1 cellular context compared by ENCODE assay signal in genomic region chr22:39528681-39529486, GRCh38.
A peak's percentile ranks its signal among the peaks of the same experiment; 100 is the strongest.
TF ChIP-seq lines count a peak whose summit lies in the region.

No MANE protein-coding gene starts in this region.

TF ChIP-seq in HEK293, 187 proteins besides CTCF, POLR2A, EP300 and RAD21 (continued from another document and continues in another):
- TF ChIP-seq PRDM10 (tag by site-specific recombination; IDR thresholded peaks at IDR 0.05) (peak; percentile 71), ZBTB44 (tag by site-specific recombination; IDR thresholded peaks at IDR 0.05) (peak; percentile 70; the same call in 1 of the 2 replicates), ZNF514 (tag by site-specific recombination; IDR thresholded peaks at IDR 0.05) (no peak), ZNF837 (tag by site-specific recombination; IDR thresholded peaks at IDR 0.05) (no peak), ZNF670 (tag by site-specific recombination; IDR thresholded peaks at IDR 0.05; ENCODE audit: low read depth) (no peak), PRDM1 (tag by site-specific recombination; IDR thresholded peaks at IDR 0.05) (no peak), ZNF701 (tag by site-specific recombination; IDR thresholded peaks at IDR 0.05) (0 out of 2 replicates have a peak, but pooled peaks have one; percentile 12), ZBTB6 (tag by site-specific recombination; IDR thresholded peaks at IDR 0.05) (peak; percentile 82), ZNF398 (tag by site-specific recombination; IDR thresholded peaks at IDR 0.05) (peak; percentile 22; the same call in 1 of the 2 replicates), GLIS2 (tag by site-specific recombination; IDR thresholded peaks at IDR 0.05) (peak; percentile 23; the same call in 1 of the 2 replicates), ZNF274 (IDR thresholded peaks at IDR 0.05; ENCODE audit: low read length) (no peak), ZNF274 (tag by site-specific recombination; IDR thresholded peaks at IDR 0.05; ENCODE audit: borderline replicate concordance) (no peak), ZBTB26 (tag by site-specific recombination; optimal IDR thresholded peaks at IDR 0.05) (peak; percentile 39), SP2 (tag by site-specific recombination; IDR thresholded peaks at IDR 0.05) (peak; percentile 46; the same call in 1 of the 2 replicates), ZNF341 (tag by site-specific recombination; IDR thresholded peaks at IDR 0.05; ENCODE audit: low read depth) (0 out of 2 replicates have a peak, but pooled peaks have one; percentile 35), ZNF121 (tag by site-specific recombination; IDR thresholded peaks at IDR 0.05) (peak; percentile 39; the same call in 1 of the 2 replicates), ZNF19 (tag by site-specific recombination; IDR thresholded peaks at IDR 0.05; ENCODE audit: low read depth) (no peak), ZBTB17 (tag by site-specific recombination; IDR thresholded peaks at IDR 0.05) (peak; percentile 93), ZSCAN18 (tag by site-specific recombination; IDR thresholded peaks at IDR 0.05) (peak; percentile 94), ZIC2 (tag by site-specific recombination; IDR thresholded peaks at IDR 0.05) (peak; percentile 83), ZNF211 (tag by site-specific recombination; IDR thresholded peaks at IDR 0.05; ENCODE audit: low read depth) (no peak)
- TF ChIP-seq, protein P1, sequence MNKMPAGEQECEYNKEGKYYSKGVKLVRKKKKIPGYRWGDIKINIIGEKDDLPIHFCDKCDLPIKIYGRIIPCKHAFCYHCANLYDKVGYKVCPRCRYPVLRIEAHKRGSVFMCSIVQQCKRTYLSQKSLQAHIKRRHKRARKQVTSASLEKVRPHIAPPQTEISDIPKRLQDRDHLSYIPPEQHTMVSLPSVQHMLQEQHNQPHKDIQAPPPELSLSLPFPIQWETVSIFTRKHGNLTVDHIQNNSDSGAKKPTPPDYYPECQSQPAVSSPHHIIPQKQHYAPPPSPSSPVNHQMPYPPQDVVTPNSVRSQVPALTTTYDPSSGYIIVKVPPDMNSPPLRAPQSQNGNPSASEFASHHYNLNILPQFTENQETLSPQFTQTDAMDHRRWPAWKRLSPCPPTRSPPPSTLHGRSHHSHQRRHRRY (tag by site-specific recombination; IDR thresholded peaks at IDR 0.05): no peak
- TF ChIP-seq, protein P2, sequence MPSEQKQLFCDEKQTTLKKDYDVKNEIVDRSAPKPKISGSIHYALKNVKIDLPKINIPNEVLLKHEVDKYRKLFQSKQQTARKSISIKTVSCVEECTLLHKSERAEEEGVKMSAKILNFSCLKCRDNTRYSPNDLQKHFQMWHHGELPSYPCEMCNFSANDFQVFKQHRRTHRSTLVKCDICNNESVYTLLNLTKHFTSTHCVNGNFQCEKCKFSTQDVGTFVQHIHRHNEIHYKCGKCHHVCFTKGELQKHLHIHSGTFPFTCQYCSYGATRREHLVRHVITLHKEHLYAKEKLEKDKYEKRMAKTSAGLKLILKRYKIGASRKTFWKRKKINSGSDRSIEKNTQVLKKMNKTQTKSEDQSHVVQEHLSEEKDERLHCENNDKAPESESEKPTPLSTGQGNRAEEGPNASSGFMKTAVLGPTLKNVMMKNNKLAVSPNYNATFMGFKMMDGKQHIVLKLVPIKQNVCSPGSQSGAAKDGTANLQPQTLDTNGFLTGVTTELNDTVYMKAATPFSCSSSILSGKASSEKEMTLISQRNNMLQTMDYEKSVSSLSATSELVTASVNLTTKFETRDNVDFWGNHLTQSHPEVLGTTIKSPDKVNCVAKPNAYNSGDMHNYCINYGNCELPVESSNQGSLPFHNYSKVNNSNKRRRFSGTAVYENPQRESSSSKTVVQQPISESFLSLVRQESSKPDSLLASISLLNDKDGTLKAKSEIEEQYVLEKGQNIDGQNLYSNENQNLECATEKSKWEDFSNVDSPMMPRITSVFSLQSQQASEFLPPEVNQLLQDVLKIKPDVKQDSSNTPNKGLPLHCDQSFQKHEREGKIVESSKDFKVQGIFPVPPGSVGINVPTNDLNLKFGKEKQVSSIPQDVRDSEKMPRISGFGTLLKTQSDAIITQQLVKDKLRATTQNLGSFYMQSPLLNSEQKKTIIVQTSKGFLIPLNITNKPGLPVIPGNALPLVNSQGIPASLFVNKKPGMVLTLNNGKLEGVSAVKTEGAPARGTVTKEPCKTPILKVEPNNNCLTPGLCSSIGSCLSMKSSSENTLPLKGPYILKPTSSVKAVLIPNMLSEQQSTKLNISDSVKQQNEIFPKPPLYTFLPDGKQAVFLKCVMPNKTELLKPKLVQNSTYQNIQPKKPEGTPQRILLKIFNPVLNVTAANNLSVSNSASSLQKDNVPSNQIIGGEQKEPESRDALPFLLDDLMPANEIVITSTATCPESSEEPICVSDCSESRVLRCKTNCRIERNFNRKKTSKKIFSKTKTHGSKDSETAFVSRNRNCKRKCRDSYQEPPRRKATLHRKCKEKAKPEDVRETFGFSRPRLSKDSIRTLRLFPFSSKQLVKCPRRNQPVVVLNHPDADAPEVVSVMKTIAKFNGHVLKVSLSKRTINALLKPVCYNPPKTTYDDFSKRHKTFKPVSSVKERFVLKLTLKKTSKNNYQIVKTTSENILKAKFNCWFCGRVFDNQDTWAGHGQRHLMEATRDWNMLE (tag by site-specific recombination; conservative IDR thresholded peaks at IDR 0.05; ENCODE audit: low read depth): no peak
- TF ChIP-seq, protein P3, sequence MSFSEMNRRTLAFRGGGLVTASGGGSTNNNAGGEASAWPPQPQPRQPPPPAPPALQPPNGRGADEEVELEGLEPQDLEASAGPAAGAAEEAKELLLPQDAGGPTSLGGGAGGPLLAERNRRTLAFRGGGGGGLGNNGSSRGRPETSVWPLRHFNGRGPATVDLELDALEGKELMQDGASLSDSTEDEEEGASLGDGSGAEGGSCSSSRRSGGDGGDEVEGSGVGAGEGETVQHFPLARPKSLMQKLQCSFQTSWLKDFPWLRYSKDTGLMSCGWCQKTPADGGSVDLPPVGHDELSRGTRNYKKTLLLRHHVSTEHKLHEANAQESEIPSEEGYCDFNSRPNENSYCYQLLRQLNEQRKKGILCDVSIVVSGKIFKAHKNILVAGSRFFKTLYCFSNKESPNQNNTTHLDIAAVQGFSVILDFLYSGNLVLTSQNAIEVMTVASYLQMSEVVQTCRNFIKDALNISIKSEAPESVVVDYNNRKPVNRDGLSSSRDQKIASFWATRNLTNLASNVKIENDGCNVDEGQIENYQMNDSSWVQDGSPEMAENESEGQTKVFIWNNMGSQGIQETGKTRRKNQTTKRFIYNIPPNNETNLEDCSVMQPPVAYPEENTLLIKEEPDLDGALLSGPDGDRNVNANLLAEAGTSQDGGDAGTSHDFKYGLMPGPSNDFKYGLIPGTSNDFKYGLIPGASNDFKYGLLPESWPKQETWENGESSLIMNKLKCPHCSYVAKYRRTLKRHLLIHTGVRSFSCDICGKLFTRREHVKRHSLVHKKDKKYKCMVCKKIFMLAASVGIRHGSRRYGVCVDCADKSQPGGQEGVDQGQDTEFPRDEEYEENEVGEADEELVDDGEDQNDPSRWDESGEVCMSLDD (tag by site-specific recombination; IDR thresholded peaks at IDR 0.05): 0 out of 2 replicates have a peak, but pooled peaks have one; percentile 25
- TF ChIP-seq, protein P4, sequence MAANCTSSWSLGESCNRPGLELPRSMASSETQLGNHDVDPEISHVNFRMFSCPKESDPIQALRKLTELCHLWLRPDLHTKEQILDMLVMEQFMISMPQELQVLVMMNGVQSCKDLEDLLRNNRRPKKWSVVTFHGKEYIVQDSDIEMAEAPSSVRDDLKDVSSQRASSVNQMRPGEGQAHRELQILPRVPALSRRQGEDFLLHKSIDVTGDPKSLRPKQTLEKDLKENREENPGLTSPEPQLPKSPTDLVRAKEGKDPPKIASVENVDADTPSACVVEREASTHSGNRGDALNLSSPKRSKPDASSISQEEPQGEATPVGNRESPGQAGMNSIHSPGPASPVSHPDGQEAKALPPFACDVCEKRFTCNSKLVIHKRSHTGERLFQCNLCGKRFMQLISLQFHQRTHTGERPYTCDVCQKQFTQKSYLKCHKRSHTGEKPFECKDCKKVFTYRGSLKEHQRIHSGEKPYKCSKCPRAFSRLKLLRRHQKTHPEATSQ (tag by site-specific recombination; IDR thresholded peaks at IDR 0.05): peak; percentile 82; the same call in 1 of the 2 replicates
- TF ChIP-seq, protein P5, sequence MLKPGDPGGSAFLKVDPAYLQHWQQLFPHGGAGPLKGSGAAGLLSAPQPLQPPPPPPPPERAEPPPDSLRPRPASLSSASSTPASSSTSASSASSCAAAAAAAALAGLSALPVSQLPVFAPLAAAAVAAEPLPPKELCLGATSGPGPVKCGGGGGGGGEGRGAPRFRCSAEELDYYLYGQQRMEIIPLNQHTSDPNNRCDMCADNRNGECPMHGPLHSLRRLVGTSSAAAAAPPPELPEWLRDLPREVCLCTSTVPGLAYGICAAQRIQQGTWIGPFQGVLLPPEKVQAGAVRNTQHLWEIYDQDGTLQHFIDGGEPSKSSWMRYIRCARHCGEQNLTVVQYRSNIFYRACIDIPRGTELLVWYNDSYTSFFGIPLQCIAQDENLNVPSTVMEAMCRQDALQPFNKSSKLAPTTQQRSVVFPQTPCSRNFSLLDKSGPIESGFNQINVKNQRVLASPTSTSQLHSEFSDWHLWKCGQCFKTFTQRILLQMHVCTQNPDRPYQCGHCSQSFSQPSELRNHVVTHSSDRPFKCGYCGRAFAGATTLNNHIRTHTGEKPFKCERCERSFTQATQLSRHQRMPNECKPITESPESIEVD (tag by site-specific recombination; IDR thresholded peaks at IDR 0.05): peak; percentile 31; the same call in 1 of the 2 replicates
